Comparison of ENCODE assay signal across 8 cellular contexts in the genomic region with DNA sequence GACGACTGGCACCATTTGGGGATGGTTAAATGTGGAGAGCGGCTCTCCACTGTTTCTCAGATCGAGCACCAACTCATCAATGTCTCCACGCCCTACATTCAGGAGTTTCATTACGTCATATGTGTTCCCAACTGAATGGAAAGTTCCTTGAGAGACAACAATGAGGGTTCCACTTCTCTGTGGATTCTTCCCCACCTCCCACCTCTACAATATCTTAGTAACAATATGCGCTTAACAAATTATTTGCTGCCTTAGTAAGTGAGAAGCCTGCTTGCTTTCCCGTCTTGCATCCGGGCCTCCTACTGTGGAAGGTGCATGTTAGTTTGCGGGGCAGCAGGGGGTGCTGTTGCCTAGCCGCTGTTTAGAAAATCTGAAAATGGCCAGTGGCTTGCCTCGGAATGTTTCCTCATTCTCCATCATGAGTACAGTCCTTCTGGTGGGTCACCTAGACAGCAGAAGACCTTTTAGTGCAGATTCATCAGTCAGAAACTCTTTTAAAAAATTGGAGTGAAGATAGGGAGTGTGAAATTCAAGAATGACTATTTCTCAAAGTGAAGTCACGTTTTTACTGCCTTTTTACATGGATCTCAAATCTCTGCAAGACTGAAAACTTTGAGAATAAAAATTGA. TPM values are rescaled to one million over a fixed set of nuclear protein-coding genes. Genes with fewer than 3 reads are reported as not detected.
DNase-seq lines count a peak whose midpoint lies in the region; ATAC-seq and TF ChIP-seq lines count a peak whose summit lies in the region.

No MANE protein-coding gene starts in this region.

- DNase-seq in C1 segment of cervical spinal cord (lab: John Stamatoyannopoulos, UW) (peak in 9 of 14 donors; percentile 3 to 52 (median 36)), NCI-H82 (lab: John Stamatoyannopoulos, UW) (peak; percentile 80), glutamatergic neuron (peak; percentile 72), putamen (ENCODE audit: low spot score) (peak; percentile 33)
- peak; percentile 52 for DNase-seq in activated naive CD4-positive, alpha-beta T cell treated with anti-CD3 and anti-CD28 coated beads for 36 hours
- no peak for DNase-seq in effector CD4-positive, alpha-beta T cell

- ATAC-seq in GM19023 (IDR thresholded peaks at IDR 0.05; ENCODE audit: unreplicated experiment) (peak; percentile 86), HG03378 (IDR thresholded peaks at IDR 0.05; ENCODE audit: unreplicated experiment) (peak; percentile 76)

- H3K36me3 Mint-ChIP-seq in activated naive CD4-positive, alpha-beta T cell treated with anti-CD3 and anti-CD28 coated beads for 36 hours (ENCODE audit: low read depth): no peaks in the 10 kb centered on the region
- H3K36me3 Mint-ChIP-seq in glutamatergic neuron (ENCODE audit: unreplicated experiment): no peaks in the 10 kb centered on the region

- no peak overlapping the region for H3K4me3 Mint-ChIP-seq in activated naive CD4-positive, alpha-beta T cell treated with anti-CD3 and anti-CD28 coated beads for 36 hours
- no peak overlapping the region for H3K4me3 Mint-ChIP-seq in glutamatergic neuron (ENCODE audit: unreplicated experiment)

- peaks cover 5% of the 10 kb centered on the region for H3K27me3 Mint-ChIP-seq in activated naive CD4-positive, alpha-beta T cell treated with anti-CD3 and anti-CD28 coated beads for 36 hours (ENCODE audit: low read depth)
- H3K27me3 Mint-ChIP-seq in glutamatergic neuron (ENCODE audit: unreplicated experiment): no peaks in the 10 kb centered on the region

- CTCF ChIA-PET in activated naive CD4-positive, alpha-beta T cell treated with anti-CD3 and anti-CD28 coated beads for 36 hours (lab: Charles Lee): interaction anchor here (0.6 to 3.5 kb wide), 11 partner anchors 9 to 199 kb away, joined by 3 to 22 read pairs (median 3); no protein-coding TSS in a partner anchor

- intact Hi-C loops in activated naive CD4-positive, alpha-beta T cell treated with anti-CD3 and anti-CD28 coated beads for 36 hours (cut with micrococcal nuclease): loop anchor here (1.0 to 5.0 kb wide), 5 partner anchors 58 to 704 kb away; partner anchors contain the start of gene SHISA3

- no peaks in the 10 kb centered on the region for H3K9me3 Mint-ChIP-seq in activated naive CD4-positive, alpha-beta T cell treated with anti-CD3 and anti-CD28 coated beads for 36 hours
- peaks cover 1% of the 10 kb centered on the region for H3K9me3 Mint-ChIP-seq in glutamatergic neuron (ENCODE audit: unreplicated experiment)

- no peak overlapping the region for H3K27ac Mint-ChIP-seq in activated naive CD4-positive, alpha-beta T cell treated with anti-CD3 and anti-CD28 coated beads for 36 hours
- no peak overlapping the region for H3K27ac Mint-ChIP-seq in glutamatergic neuron (ENCODE audit: unreplicated experiment)

- peak; percentile 90 for TF ChIP-seq CTCF in glutamatergic neuron (IDR thresholded peaks at IDR 0.05; ENCODE audit: partially characterized antibody, unreplicated experiment)

- no peaks in the 10 kb centered on the region for H3K4me1 Mint-ChIP-seq in activated naive CD4-positive, alpha-beta T cell treated with anti-CD3 and anti-CD28 coated beads for 36 hours (ENCODE audit: low read depth)
- H3K4me1 Mint-ChIP-seq in glutamatergic neuron (ENCODE audit: low read depth, unreplicated experiment): peaks cover 4% of the 10 kb centered on the region

RNA-seq across cellular contexts. Expression of gene PHOX2B, which starts 55.7 kb away (rescaled TPM):
- total RNA-seq in activated naive CD4-positive, alpha-beta T cell treated with anti-CD3 and anti-CD28 coated beads for 36 hours: not detected
- total RNA-seq in glutamatergic neuron (ENCODE audit: unreplicated experiment): 101 TPM

Comparison
In these comparisons a context has a peak if more than half of its experiments do, and no peak if none do; other contexts are left out.
1. RNA of gene PHOX2B, which starts 55.7 kb away (total RNA-seq): 101 TPM in glutamatergic neuron (single experiment); not detected in activated naive CD4-positive, alpha-beta T cell treated with anti-CD3 and anti-CD28 coated beads for 36 hours; every median in the first group is over 100 times any median in the second.